13 cellular contexts compared by ENCODE assay signal in genomic region chr11:61712301-61712700, GRCh38.
"Had no signal": no experiment of that assay in that cellular context is flagged by ENCODE, and none has a peak within 500 bp of the region (broad histone marks: within the 10 kb centered on the region; RNA-seq: fewer than 3 reads in every experiment).

No MANE protein-coding gene starts in this region.

- H3K27ac ChIP-seq: esophagus muscularis mucosa, tibial artery had no signal

- H3K36me3 Mint-ChIP-seq: activated CD4-positive, alpha-beta memory T cell treated with anti-CD3 and anti-CD28 coated beads for 36 hours; activated naive CD8-positive, alpha-beta T cell treated with anti-CD3 and anti-CD28 coated beads, Interleukin-2, amount 10 ng/mL, durations not matched to agents 7 days and 5 days; memory B cell; stimulated activated naive B cell treated with anti-CD40 and anti-IgM and Interleukin-4, amounts not matched to agents 10 μg/mL and 1 μg/mL and 100 μg/mL, for 72 hours had no signal

- H3K27me3 Mint-ChIP-seq: activated CD4-positive, alpha-beta memory T cell treated with anti-CD3 and anti-CD28 coated beads for 36 hours; progenitor cell of endocrine pancreas; T-helper 17 cell had no signal

- H3K9me3 Mint-ChIP-seq: activated CD4-positive, alpha-beta memory T cell treated with anti-CD3 and anti-CD28 coated beads for 36 hours; activated naive CD8-positive, alpha-beta T cell treated with anti-CD3 and anti-CD28 coated beads, Interleukin-2, amount 10 ng/mL, durations not matched to agents 7 days and 5 days; memory B cell; stimulated activated naive B cell treated with anti-CD40 and anti-IgM and Interleukin-4, amounts not matched to agents 10 μg/mL and 1 μg/mL and 100 μg/mL, for 72 hours had no signal

- H3K36me3 ChIP-seq: esophagus muscularis mucosa, gastroesophageal sphincter, tibial artery had no signal

- FAIRE-seq: endothelial cell of umbilical vein had no signal

- H3K9me3 ChIP-seq: esophagus muscularis mucosa, gastroesophageal sphincter, tibial artery had no signal

- H3K27ac Mint-ChIP-seq: activated CD4-positive, alpha-beta memory T cell treated with anti-CD3 and anti-CD28 coated beads for 36 hours; activated naive CD8-positive, alpha-beta T cell treated with anti-CD3 and anti-CD28 coated beads, Interleukin-2, amount 10 ng/mL, durations not matched to agents 7 days and 5 days; memory B cell; progenitor cell of endocrine pancreas; stimulated activated naive B cell treated with anti-CD40 and anti-IgM and Interleukin-4, amounts not matched to agents 10 μg/mL and 1 μg/mL and 100 μg/mL, for 72 hours; T-helper 17 cell had no signal

- H3K4me1 Mint-ChIP-seq: activated naive CD8-positive, alpha-beta T cell treated with anti-CD3 and anti-CD28 coated beads, Interleukin-2, amount 10 ng/mL, durations not matched to agents 7 days and 5 days; memory B cell had no signal

- H3K4me3 ChIP-seq: esophagus muscularis mucosa, gastroesophageal sphincter, tibial artery had no signal

- ATAC-seq: gastroesophageal sphincter; stimulated activated naive B cell treated with anti-CD40 and anti-IgM and Interleukin-4, amounts not matched to agents 10 μg/mL and 1 μg/mL and 100 μg/mL, for 72 hours; T-helper 17 cell had no signal

- H3K27me3 ChIP-seq: esophagus muscularis mucosa, gastroesophageal sphincter had no signal

- DNase-seq: activated CD4-positive, alpha-beta memory T cell treated with anti-CD3 and anti-CD28 coated beads for 36 hours; activated naive CD8-positive, alpha-beta T cell treated with anti-CD3 and anti-CD28 coated beads, Interleukin-2, amount 10 ng/mL, durations not matched to agents 7 days and 5 days; activated T-cell treated with anti-CD3 and anti-CD28 coated beads for 4 hours; cortex of kidney; effector CD8-positive, alpha-beta T cell; stimulated activated naive B cell treated with anti-CD40 and anti-IgM and Interleukin-4, amounts not matched to agents 10 μg/mL and 1 μg/mL and 100 μg/mL, for 72 hours; T-helper 17 cell; tibial artery had no signal

- H3K4me3 Mint-ChIP-seq: activated CD4-positive, alpha-beta memory T cell treated with anti-CD3 and anti-CD28 coated beads for 36 hours; activated naive CD8-positive, alpha-beta T cell treated with anti-CD3 and anti-CD28 coated beads, Interleukin-2, amount 10 ng/mL, durations not matched to agents 7 days and 5 days; memory B cell; stimulated activated naive B cell treated with anti-CD40 and anti-IgM and Interleukin-4, amounts not matched to agents 10 μg/mL and 1 μg/mL and 100 μg/mL, for 72 hours; T-helper 17 cell had no signal
